In genomic region chr4:7431696-7432530, GRCh38 we compare ENCODE assay signal across 29 cellular contexts. TPM values are rescaled to one million over a fixed set of nuclear protein-coding genes. Genes with fewer than 3 reads are reported as not detected.
A peak's percentile ranks its signal among the peaks of the same experiment; 100 is the strongest.
DNase-seq lines count a peak whose midpoint lies in the region; FAIRE-seq and TF ChIP-seq lines count a peak whose summit lies in the region.
"Had no signal": no experiment of that assay in that cellular context is flagged by ENCODE, and none has a peak within 500 bp of the region (broad histone marks: within the 10 kb centered on the region; RNA-seq: fewer than 3 reads in every experiment).

No MANE protein-coding gene starts in this region.

- POLR2A ChIA-PET in H1 (lab: Charles Lee; ENCODE audit: partially characterized antibody), result interaction anchor here (1.0 kb wide), 1 partner anchor 21 kb away, joined by 3 read pairs; no protein-coding TSS in a partner anchor

- no peaks in the 10 kb centered on the region for H4K20me1 ChIP-seq in H1 (replicated peaks in 1 of 2; ENCODE audit: control insufficient read depth in 1 of 2, insufficient read depth in 2 of 2, low read length in 2 of 2)

- H3K9ac ChIP-seq in H1 (replicated peaks in 1 of 4; ENCODE audit: extremely low read depth in 1 of 4, low read depth in 3 of 4, low read length in 3 of 4), result no peak overlapping the region

- TF ChIP-seq POLR2A in H1 (IDR thresholded peaks at IDR 0.05; ENCODE audit: control extremely low read depth in 1 of 2, low read depth in 2 of 2, low read length in 2 of 2), result no peak

- H3K79me2 ChIP-seq in H1 (ENCODE audit: control insufficient read depth in 1 of 2, insufficient read depth in 2 of 2, low read length in 2 of 2), result no peaks in the 10 kb centered on the region

- TF ChIP-seq RAD21 in H1 (IDR thresholded peaks at IDR 0.05 in 1 of 2, conservative IDR thresholded peaks at IDR 0.05 in 1 of 2; ENCODE audit: low read depth in 2 of 2, low read length in 2 of 2), result no peak

- no peak for TF ChIP-seq EP300 in H1 (IDR thresholded peaks at IDR 0.05; ENCODE audit: borderline replicate concordance in 1 of 2, low read depth in 2 of 2, low read length in 2 of 2)

- H3K36me3 Mint-ChIP-seq in CD14-positive monocyte, result no peaks in the 10 kb centered on the region
- H3K36me3 Mint-ChIP-seq: activated naive CD4-positive, alpha-beta T cell treated with anti-CD3 and anti-CD28 coated beads, Interleukin-2, amount 50 U/mL, for 24 hours; IgD-negative memory B cell; immature natural killer cell had no signal

- no peak overlapping the region for H2BK120ac ChIP-seq in H1 (replicated peaks; ENCODE audit: low read depth, low read length)

- no peak overlapping the region for H3K4me3 Mint-ChIP-seq in CD14-positive monocyte
- H3K4me3 Mint-ChIP-seq: activated CD8-positive, alpha-beta T cell treated with anti-CD3 and anti-CD28 coated beads for 36 hours; activated naive CD4-positive, alpha-beta T cell treated with anti-CD3 and anti-CD28 coated beads, Interleukin-2, amount 50 U/mL, for 24 hours; CD4-positive, alpha-beta T cell; GM23338; HFFc6; IgD-negative memory B cell; immature natural killer cell had no signal

- H3K4me3 ChIP-seq in H1 (ENCODE audit: extremely low read depth in 1 of 4, insufficient read depth in 2 of 4, low read depth in 3 of 4, low read length in 4 of 4), result no peak overlapping the region
- H3K4me3 ChIP-seq: GM23338, transverse colon had no signal

- H3K27me3 ChIP-seq in H1 (replicated peaks in 1 of 4; ENCODE audit: control insufficient read depth in 3 of 4, extremely low read depth in 1 of 4, insufficient read depth in 3 of 4, low read length in 3 of 4), result no peaks in the 10 kb centered on the region
- H3K27me3 ChIP-seq: transverse colon had no signal

- no peaks in the 10 kb centered on the region for H3K23me2 ChIP-seq in H1 (ENCODE audit: low read depth, low read length)

- no peak overlapping the region for H2BK12ac ChIP-seq in H1 (ENCODE audit: low read depth, low read length)

- H3K4me2 ChIP-seq in H1 (ENCODE audit: insufficient read depth in 1 of 2, low read depth in 2 of 2, low read length in 2 of 2), result no peak overlapping the region
- H3K4me2 ChIP-seq: GM23338 had no signal

- no peak overlapping the region for H3K18ac ChIP-seq in H1 (ENCODE audit: extremely low read depth, low read length)

- WGBS in H1 (ENCODE audit: extremely low coverage in 1 of 2, insufficient coverage in 1 of 2, insufficient read length in 1 of 2, insufficient replicate concordance in 2 of 2, low coverage in 1 of 2, low lambda C conversion rate in 2 of 2, missing lambda C conversion rate in 1 of 2), 2 experiments, result 90% methylated on average over 25 of the region's 27 CpGs; no CpG with 5 or more reads in 1 of the 2 experiments

- no peak for FAIRE-seq in H1 (lab: Jason Lieb, UNC)
- FAIRE-seq: colon had no signal

- no peak overlapping the region for H3K27ac Mint-ChIP-seq in CD14-positive monocyte
- H3K27ac Mint-ChIP-seq: activated CD8-positive, alpha-beta T cell treated with anti-CD3 and anti-CD28 coated beads for 36 hours; activated naive CD4-positive, alpha-beta T cell treated with anti-CD3 and anti-CD28 coated beads, Interleukin-2, amount 50 U/mL, for 24 hours; CD4-positive, alpha-beta T cell; GM23338; HFFc6; IgD-negative memory B cell; immature natural killer cell; progenitor cell of endocrine pancreas had no signal

- intact Hi-C loops in CD14-positive monocyte (cut with micrococcal nuclease), result no loop called here
- intact Hi-C loops in posterior vena cava (cut with DNase I), result no loop called here

- H2BK5ac ChIP-seq in H1 (ENCODE audit: low read depth, low read length), result no peak overlapping the region

- no peaks in the 10 kb centered on the region for H3K36me3 ChIP-seq in H1 (ENCODE audit: control insufficient read depth in 2 of 4, insufficient read depth in 4 of 4, low read length in 3 of 4)
- H3K36me3 ChIP-seq: transverse colon had no signal

- H3K79me1 ChIP-seq in H1 (ENCODE audit: low read depth, low read length), result no peaks in the 10 kb centered on the region

- no peaks in the 10 kb centered on the region for H3K4me1 Mint-ChIP-seq in CD14-positive monocyte
- H3K4me1 Mint-ChIP-seq: activated naive CD4-positive, alpha-beta T cell treated with anti-CD3 and anti-CD28 coated beads, Interleukin-2, amount 50 U/mL, for 24 hours; IgD-negative memory B cell had no signal

- no peak overlapping the region for H4K91ac ChIP-seq in H1 (replicated peaks; ENCODE audit: insufficient read length, low read length)

- H2BK15ac ChIP-seq in H1 (ENCODE audit: low read length), result no peak overlapping the region

- CTCF ChIA-PET in H1 (lab: Charles Lee; ENCODE audit: partially characterized antibody), result interaction anchor here (1.0 to 2.5 kb wide), 5 partner anchors 8 to 96 kb away, joined by 3 to 8 read pairs (median 7); no protein-coding TSS in a partner anchor

- no peak overlapping the region for H3K56ac ChIP-seq in H1 (replicated peaks; ENCODE audit: insufficient read length, low read depth, low read length)

- no peak overlapping the region for H3K14ac ChIP-seq in H1 (ENCODE audit: insufficient read length)

- no peak overlapping the region for H2BK20ac ChIP-seq in H1 (ENCODE audit: low read length)

- H3K27me3 Mint-ChIP-seq in CD14-positive monocyte (ENCODE audit: low read depth in 3 of 3), result peaks cover 2 to 6% (median 4%) of the 10 kb centered on the region in 3 donors
- H3K27me3 Mint-ChIP-seq: activated CD8-positive, alpha-beta T cell treated with anti-CD3 and anti-CD28 coated beads for 36 hours; CD4-positive, alpha-beta T cell; progenitor cell of endocrine pancreas had no signal

- H3K4ac ChIP-seq in H1 (replicated peaks; ENCODE audit: insufficient read length, low read depth, low read length), result no peak overlapping the region

- H4K8ac ChIP-seq in H1 (ENCODE audit: extremely low read depth, insufficient read depth, low read length), result peak overlapping the region; percentile 57; the same call in 1 of the 2 replicates

- H4K5ac ChIP-seq in H1 (ENCODE audit: insufficient read length, low read depth, low read length), result no peak overlapping the region

- H3K23ac ChIP-seq in H1 (ENCODE audit: insufficient read length), result no peak overlapping the region

- TF ChIP-seq CTCF in CD14-positive monocyte (IDR thresholded peaks at IDR 0.05) (no peak), H1 (IDR thresholded peaks at IDR 0.05; ENCODE audit: control extremely low read depth in 1 of 3, insufficient read depth in 1 of 3, low read depth in 1 of 3, low read length in 3 of 3) (no peak)

- no peaks in the 10 kb centered on the region for H3K9me3 Mint-ChIP-seq in CD14-positive monocyte
- H3K9me3 Mint-ChIP-seq: activated CD8-positive, alpha-beta T cell treated with anti-CD3 and anti-CD28 coated beads for 36 hours; activated naive CD4-positive, alpha-beta T cell treated with anti-CD3 and anti-CD28 coated beads, Interleukin-2, amount 50 U/mL, for 24 hours; CD4-positive, alpha-beta T cell; GM23338; HFFc6; IgD-negative memory B cell; immature natural killer cell had no signal

- H3K4me1 ChIP-seq in H1 (replicated peaks in 1 of 4; ENCODE audit: control insufficient read depth in 3 of 4, insufficient read depth in 4 of 4, low read length in 3 of 4), result peaks cover 0 to 29% (median 13%) of the 10 kb centered on the region in 4 experiments; a peak in 4 of 7 replicates

- H2AFZ ChIP-seq in H1 (ENCODE audit: low read length), result no peak overlapping the region
- H2AFZ ChIP-seq: GM23338 had no signal

- DNase-seq in NCI-H748 (lab: John Stamatoyannopoulos, UW; ENCODE audit: unreplicated experiment) (peak; percentile 42), NCI-H748 treated with DMSO at 0.1 percent for 48 hours (lab: John Stamatoyannopoulos, UW) (no peak), CD14-positive monocyte (ENCODE audit: low spot score) (peak; percentile 37), H1 (ENCODE audit: low read depth in 1 of 2, low spot score in 2 of 2) (no peak), posterior vena cava (ENCODE audit: low spot score) (peak; percentile 72), nucleus accumbens (lab: John Stamatoyannopoulos, UW) (no peak), NCI-H226 (no peak)
- no peak for DNase-seq in stimulated activated CD8-positive, alpha-beta memory T cell treated with anti-CD3 and anti-CD28 coated beads, Interleukin-4, amount 100 ng/mL, for 48 hours
- DNase-seq: activated CD8-positive, alpha-beta memory T cell treated with anti-CD3 and anti-CD28 coated beads, Interleukin-2, amount 50 U/mL, for 48 hours; activated CD8-positive, alpha-beta T cell treated with anti-CD3 and anti-CD28 coated beads for 36 hours; amygdala; DMS 273 treated with DMSO at 0.1 percent for 48 hours; HFFc6; immature natural killer cell; mesendoderm; NCI-H1048; NCI-H2171; NCI-H524; NK-92 treated with Interleukin-12 subunit alpha and Interleukin-12 subunit beta, amount 100 ng/mL, for 24 hours; stimulated activated CD4-positive, alpha-beta T cell treated with anti-CD3 and anti-CD28 coated beads, Interleukin-4, amount 100 ng/mL, for 24 hours; SW 1271; transverse colon had no signal

- H3K27ac ChIP-seq in H1 (ENCODE audit: low read depth, low read length), result no peak overlapping the region
- H3K27ac ChIP-seq: transverse colon had no signal

- no peak overlapping the region for H2AK5ac ChIP-seq in H1 (ENCODE audit: low read depth, low read length)

- H3K9me3 ChIP-seq in H1 (ENCODE audit: insufficient read depth in 2 of 2, low read depth in 1 of 2, low read length in 1 of 2), result no peaks in the 10 kb centered on the region
- H3K9me3 ChIP-seq: transverse colon had no signal

TF ChIP-seq in H1, 55 proteins besides CTCF, POLR2A, EP300 and RAD21:
- TF ChIP-seq ATF3 (IDR thresholded peaks at IDR 0.05; ENCODE audit: insufficient read depth, low read depth, low read length) (no peak), SIRT6 (IDR thresholded peaks at IDR 0.05; ENCODE audit: low read length) (no peak), HDAC2 (IDR thresholded peaks at IDR 0.05; ENCODE audit: borderline replicate concordance in 1 of 2, low read depth in 2 of 2, low read length in 2 of 2) (no peak)

RNA-seq across cellular contexts. Expression of gene PSAPL1, which starts 2.8 kb away (rescaled TPM):
- polyA plus RNA-seq in CD14-positive monocyte (not detected), H1 (2011; rRNA removed) (0.03 TPM in 2 replicates)
- total RNA-seq in H1 (2021; fragmentation: NEBNext Ultra II Directional; extraction: Animal tissue kit (Norgen Biotek cat#: 25700)), result not detected in 2 replicates
- polyA plus RNA-seq in H1 (2011; cell fraction: cytosol; rRNA removed), result 0.03 TPM
- polyA plus RNA-seq in H1 (2011; cell fraction: nucleus; rRNA removed), result 0.09 TPM
- 0.03 TPM in 1 of 4 replicates, not detected in the others for polyA plus RNA-seq in H1 (2012, experiment 1 of 2)
- not detected for polyA plus RNA-seq in H1 (2012, experiment 2 of 2)
- polyA plus RNA-seq in H1 (2013, experiment 1 of 2), result 0.02 TPM
- 0.04 TPM for polyA plus RNA-seq in H1 (2013, experiment 2 of 2)
- 0.07 TPM in 1 of 2 replicates, not detected in the other for polyA minus RNA-seq in H1 (2011; rRNA and poly(A)+ RNA removed)
- polyA minus RNA-seq in H1 (2011; cell fraction: cytosol; rRNA and poly(A)+ RNA removed), result not detected
- polyA minus RNA-seq in H1 (2011; cell fraction: nucleus; rRNA and poly(A)+ RNA removed), result not detected
- not detected for total RNA-seq in posterior vena cava
- total RNA-seq: A172; activated CD8-positive, alpha-beta T cell treated with anti-CD3 and anti-CD28 coated beads for 36 hours; CD4-positive, alpha-beta T cell; GM23338; HFFc6; transverse colon had no signal
- polyA plus RNA-seq: GM23338, IgD-negative memory B cell, immature natural killer cell had no signal

Comparison
In these comparisons a context has a peak if more than half of its experiments do, and no peak if none do; other contexts are left out.
1. DNase-seq: peak in NCI-H748 (single experiment), CD14-positive monocyte (single experiment) and posterior vena cava (single experiment); none in NCI-H748 treated with DMSO at 0.1 percent for 48 hours (single experiment), H1 (0 of 2), stimulated activated CD8-positive, alpha-beta memory T cell treated with anti-CD3 and anti-CD28 coated beads, Interleukin-4, amount 100 ng/mL, for 48 hours (single experiment), nucleus accumbens (0 of 56) and NCI-H226 (single experiment).